ENCODE assay signal across 12 cellular contexts in genomic region chr2:135043345-135043744, GRCh38. TPM values are rescaled to one million over a fixed set of nuclear protein-coding genes. Genes with fewer than 3 reads are reported as not detected.
DNase-seq lines count a peak whose midpoint lies in the region; ATAC-seq, FAIRE-seq and TF ChIP-seq lines count a peak whose summit lies in the region.
"Had no signal": no experiment of that assay in that cellular context is flagged by ENCODE, and none has a peak within 500 bp of the region (broad histone marks: within the 10 kb centered on the region; RNA-seq: fewer than 3 reads in every experiment).

No MANE protein-coding gene starts in this region.

- BruUV-seq in GM12878 (replicated peaks; lab: Mats Ljungman, UMichigan) (no TSS peak), Caco-2 (replicated peaks; lab: Mats Ljungman, UMichigan) (no TSS peak)

- no peaks in the 10 kb centered on the region for H3K9me3 ChIP-seq in GM12878 (replicated peaks; ENCODE audit: control insufficient read depth, insufficient read depth, low read length)
- no peaks in the 10 kb centered on the region for H3K9me3 ChIP-seq in gastroesophageal sphincter
- H3K9me3 ChIP-seq in Caco-2 = no peaks in the 10 kb centered on the region
- H3K9me3 ChIP-seq: MG63 had no signal

- in situ Hi-C loops in KBM-7 (cut with MboI; ENCODE audit: low pct_unique_long_range_greater_than_20kb, low sequenced_read_pairs) = no loop called here
- in situ Hi-C loops in GM12878 (cut with MboI) = no loop called here

- peak; percentile 9 for TF ChIP-seq CTCF in D721Med (IDR thresholded peaks at IDR 0.05; ENCODE audit: insufficient read depth, missing control alignments)
- peak; percentile 28 to 58 (median 55) for TF ChIP-seq CTCF in GM12878 (IDR thresholded peaks at IDR 0.05 in 2 of 3, conservative IDR thresholded peaks at IDR 0.05 in 1 of 3; ENCODE audit: control insufficient read depth in 2 of 3, extremely low read depth in 1 of 3, insufficient read depth in 1 of 3, low read depth in 3 of 3, low read length in 3 of 3)
- peak; percentile 35 for TF ChIP-seq CTCF in osteocyte (IDR thresholded peaks at IDR 0.05)
- TF ChIP-seq CTCF in gastroesophageal sphincter (IDR thresholded peaks at IDR 0.05) = peak in 1 of 4 experiments; percentile 26
- peak in 1 of 2 experiments; percentile 30 for TF ChIP-seq CTCF in Caco-2 (IDR thresholded peaks at IDR 0.05; ENCODE audit: insufficient read depth in 1 of 2, low read depth in 1 of 2, low read length in 1 of 2, severe bottlenecking in 1 of 2, unreplicated experiment in 1 of 2)

- intact Hi-C loops in GM12878 (cut with micrococcal nuclease; ENCODE audit: unreplicated experiment) = loop anchor here (2.0 kb wide), 1 partner anchor 39 kb away; no protein-coding TSS in a partner anchor
- intact Hi-C loops in Caco-2 (cut with micrococcal nuclease; ENCODE audit: unreplicated experiment) = no loop called here

- peak; percentile 63 for ATAC-seq in GM12878
- no peak for ATAC-seq in HG03378 (IDR thresholded peaks at IDR 0.05; ENCODE audit: unreplicated experiment)
- no peak for ATAC-seq in gastroesophageal sphincter

- no peaks in the 10 kb centered on the region for H3K79me2 ChIP-seq in GM12878 (ENCODE audit: control insufficient read depth, insufficient read depth, low read length)

- SMC1A ChIA-PET in GM12878 (lab: Charles Lee; ENCODE audit: uncharacterized antibody, unreplicated experiment) = interaction anchor here (0.7 to 1.2 kb wide), 3 partner anchors 9 to 54 kb away, joined by 3 to 5 read pairs (median 5); partner anchors contain the start of gene RAB3GAP1

- no peak for TF ChIP-seq EP300 in GM12878 (IDR thresholded peaks at IDR 0.05; ENCODE audit: borderline replicate concordance in 1 of 2, control insufficient read depth in 1 of 2, low read depth in 2 of 2, low read length in 2 of 2)
- TF ChIP-seq EP300 in gastroesophageal sphincter (IDR thresholded peaks at IDR 0.05) = no peak

- H3K27ac ChIP-seq in GM12878 (ENCODE audit: control insufficient read depth, insufficient read depth) (no peak overlapping the region), gastroesophageal sphincter (no peak overlapping the region)
- H3K27ac ChIP-seq: SK-N-MC had no signal

- H3K36me3 ChIP-seq in GM12878 (ENCODE audit: control insufficient read depth in 2 of 2, insufficient read depth in 2 of 2, low read length in 1 of 2) (no peaks in the 10 kb centered on the region), gastroesophageal sphincter (no peaks in the 10 kb centered on the region), Caco-2 (ENCODE audit: control insufficient read depth, insufficient read depth, low read length) (no peaks in the 10 kb centered on the region)
- H3K36me3 ChIP-seq: MG63 had no signal

- no peak overlapping the region for H3K4me3 Mint-ChIP-seq in osteocyte (ENCODE audit: unreplicated experiment)
- no peak overlapping the region for H3K4me3 Mint-ChIP-seq in Caco-2 (ENCODE audit: unreplicated experiment)
- H3K4me3 Mint-ChIP-seq: stimulated activated naive CD8-positive, alpha-beta T cell treated with anti-CD3 and anti-CD28 coated beads, Interleukin-15, Interleukin-2, amounts not matched to agents 100 ng/mL and 50 ng/mL, for 24 hours had no signal

- no peaks in the 10 kb centered on the region for H4K20me1 ChIP-seq in GM12878 (ENCODE audit: control insufficient read depth, insufficient read depth)

- POLR2A ChIA-PET in GM12878 (lab: Charles Lee) (no interaction called here), Caco-2 (lab: Charles Lee) (no interaction called here)

- no peak for FAIRE-seq in D721Med (lab: Jason Lieb, UNC)
- FAIRE-seq in GM12878 (lab: Jason Lieb, UNC) = no peak

- H3K27ac Mint-ChIP-seq in osteocyte (ENCODE audit: unreplicated experiment) = no peak overlapping the region
- H3K27ac Mint-ChIP-seq in Caco-2 (ENCODE audit: unreplicated experiment) = no peak overlapping the region
- H3K27ac Mint-ChIP-seq: stimulated activated naive CD8-positive, alpha-beta T cell treated with anti-CD3 and anti-CD28 coated beads, Interleukin-15, Interleukin-2, amounts not matched to agents 100 ng/mL and 50 ng/mL, for 24 hours had no signal

- H3K4me1 Mint-ChIP-seq in osteocyte (ENCODE audit: unreplicated experiment) (no peaks in the 10 kb centered on the region), Caco-2 (ENCODE audit: low read depth, unreplicated experiment) (peaks cover 9% of the 10 kb centered on the region)

- no peak overlapping the region for H2AFZ ChIP-seq in GM12878 (ENCODE audit: control insufficient read depth, low read depth, low read length)

- H3K9me3 Mint-ChIP-seq in osteocyte (ENCODE audit: unreplicated experiment) (no peaks in the 10 kb centered on the region), Caco-2 (ENCODE audit: unreplicated experiment) (no peaks in the 10 kb centered on the region)
- H3K9me3 Mint-ChIP-seq: stimulated activated naive CD8-positive, alpha-beta T cell treated with anti-CD3 and anti-CD28 coated beads, Interleukin-15, Interleukin-2, amounts not matched to agents 100 ng/mL and 50 ng/mL, for 24 hours had no signal

- 0 out of 2 replicates have a peak, but pooled peaks have one; percentile 17 for TF ChIP-seq RAD21 in GM12878 (IDR thresholded peaks at IDR 0.05; ENCODE audit: insufficient read depth, low read depth, low read length)

- CTCF ChIA-PET in GM12878 (lab: Yijun Ruan, JAX) (interaction anchor here (0.9 to 1.3 kb wide), 7 partner anchors 9 to 51 kb away, joined by 3 to 8 read pairs (median 3); partner anchors contain the start of gene RAB3GAP1), Caco-2 (lab: Charles Lee) (no interaction called here)

- TF ChIP-seq POLR2A in GM12878 (IDR thresholded peaks at IDR 0.05; ENCODE audit: low read depth, low read length) (no peak), gastroesophageal sphincter (IDR thresholded peaks at IDR 0.05) (no peak)

- H3K4me3 ChIP-seq in GM12878 (no peak overlapping the region), gastroesophageal sphincter (no peak overlapping the region), Caco-2 (ENCODE audit: low read depth, low read length) (no peak overlapping the region)
- H3K4me3 ChIP-seq: MG63, SK-N-MC had no signal

- H3K27me3 Mint-ChIP-seq in osteocyte (ENCODE audit: unreplicated experiment) (peaks cover 31% of the 10 kb centered on the region), Caco-2 (ENCODE audit: insufficient read depth, unreplicated experiment) (no peaks in the 10 kb centered on the region)

- DNase-seq in D721Med (ENCODE audit: insufficient read length, low spot score) (no peak), KBM-7 (peak; percentile 15), GM12878 (ENCODE audit: low read depth, low spot score) (no peak), osteocyte (ENCODE audit: extremely low spot score, unreplicated experiment) (no peak), Caco-2 (no peak), activated gamma-delta T cell (lab: John Stamatoyannopoulos, UW) (no peak)
- DNase-seq: MG63 had no signal

- 41% methylated on average over 2 of the region's 2 CpGs for WGBS in GM12878 (ENCODE audit: insufficient coverage, insufficient replicate concordance, low lambda C conversion rate, missing lambda C conversion rate)
- WGBS in gastroesophageal sphincter (ENCODE audit: low coverage in 1 of 2), 2 donors = 36 to 60% methylated on average over 2 of the region's 2 CpGs

- H3K27me3 ChIP-seq in GM12878 (replicated peaks in 1 of 2; ENCODE audit: control insufficient read depth in 2 of 2, insufficient read depth in 2 of 2, low read length in 1 of 2) (no peaks in the 10 kb centered on the region; a peak in 1 of 4 replicates), gastroesophageal sphincter (peaks cover 7% of the 10 kb centered on the region), Caco-2 (replicated peaks; ENCODE audit: control insufficient read depth, insufficient read depth, low read length) (no peaks in the 10 kb centered on the region)

- no peak overlapping the region for H3K9ac ChIP-seq in GM12878 (ENCODE audit: control insufficient read depth, insufficient read depth, low read length)

- no peaks in the 10 kb centered on the region for H3K36me3 Mint-ChIP-seq in osteocyte (ENCODE audit: unreplicated experiment)
- H3K36me3 Mint-ChIP-seq in Caco-2 (ENCODE audit: insufficient read depth, unreplicated experiment) = no peaks in the 10 kb centered on the region

- RAD21 ChIA-PET in GM12878 (lab: Charles Lee; ENCODE audit: unreplicated experiment) = interaction anchor here (0.9 kb wide), 1 partner anchor 37 kb away, joined by 3 read pairs; no protein-coding TSS in a partner anchor

- H3K4me1 ChIP-seq in GM12878 (ENCODE audit: control insufficient read depth, insufficient read depth, low read length) (no peaks in the 10 kb centered on the region), gastroesophageal sphincter (no peaks in the 10 kb centered on the region), Caco-2 (no peaks in the 10 kb centered on the region)

- H3K4me2 ChIP-seq in GM12878 (ENCODE audit: control insufficient read depth, insufficient read depth) = no peak overlapping the region

RNA-seq across cellular contexts. Expression of gene MAP3K19, which starts 3.9 kb away (rescaled TPM):
- not detected in 2 replicates for total RNA-seq in GM12878 (2013; cell fraction: nucleolus; rRNA removed)
- not detected in 2 replicates for total RNA-seq in GM12878 (2014; rRNA removed)
- not detected in 2 replicates for total RNA-seq in GM12878 (2014; rRNA removed; fragmentation: Illumina TruSeq; extraction: Trizol)
- not detected in 2 replicates for total RNA-seq in GM12878 (2021)
- polyA plus RNA-seq in GM12878 (2011; ENCODE audit: low read depth) = not detected
- polyA plus RNA-seq in GM12878 (2011; rRNA removed) = not detected in 2 replicates
- not detected in 2 replicates for polyA plus RNA-seq in GM12878 (2011; cell fraction: cytosol; rRNA removed)
- polyA plus RNA-seq in GM12878 (2011; cell fraction: nucleus; rRNA removed) = not detected in 2 replicates
- not detected in 2 replicates for polyA plus RNA-seq in GM12878 (2012)
- polyA plus RNA-seq in GM12878 (2014; fragmentation: Illumina TruSeq; extraction: Trizol) = not detected in 2 replicates
- not detected for polyA plus RNA-seq in GM12878 (2014; fragmentation: Nextera tagmentation; extraction: Ambion mirVana)
- 0.05 TPM in 1 of 2 replicates, not detected in the other for polyA plus RNA-seq in GM12878 (2014; rRNA removed)
- not detected for polyA plus RNA-seq in GM12878 (2016; fragmentation: Nextera tagmentation; extraction: Ambion mirVana)
- polyA minus RNA-seq in GM12878 (2011; rRNA and poly(A)+ RNA removed) = not detected in 2 replicates
- not detected in 2 replicates for polyA minus RNA-seq in GM12878 (2011; cell fraction: cytosol; rRNA and poly(A)+ RNA removed)
- polyA minus RNA-seq in GM12878 (2011; cell fraction: nucleus; rRNA and poly(A)+ RNA removed) = not detected in 2 replicates
- not detected in 2 replicates for total RNA-seq in osteocyte
- total RNA-seq in gastroesophageal sphincter = not detected
- total RNA-seq in Caco-2 (2022) = not detected in 2 replicates
- total RNA-seq: omental fat pad had no signal

RNA-seq across cellular contexts. Expression of gene RAB3GAP1, which starts 8.7 kb away (rescaled TPM):
- 131 and 133 TPM in 2 replicates for total RNA-seq in GM12878 (2013; cell fraction: nucleolus; rRNA removed)
- total RNA-seq in GM12878 (2014; rRNA removed) = 19.2 and 26.0 TPM in 2 replicates
- 36.9 and 37.4 TPM in 2 replicates for total RNA-seq in GM12878 (2014; rRNA removed; fragmentation: Illumina TruSeq; extraction: Trizol)
- total RNA-seq in GM12878 (2021) = 24.9 and 25.2 TPM in 2 replicates
- polyA plus RNA-seq in GM12878 (2011; ENCODE audit: low read depth) = 17.5 TPM
- polyA plus RNA-seq in GM12878 (2011; rRNA removed) = 22.6 and 35.3 TPM in 2 replicates
- 10.4 and 14.9 TPM in 2 replicates for polyA plus RNA-seq in GM12878 (2011; cell fraction: cytosol; rRNA removed)
- 16.6 and 19.9 TPM in 2 replicates for polyA plus RNA-seq in GM12878 (2011; cell fraction: nucleus; rRNA removed)
- 23.8 and 25.4 TPM in 2 replicates for polyA plus RNA-seq in GM12878 (2012)
- 30.7 and 37.8 TPM in 2 replicates for polyA plus RNA-seq in GM12878 (2014; fragmentation: Illumina TruSeq; extraction: Trizol)
- polyA plus RNA-seq in GM12878 (2014; fragmentation: Nextera tagmentation; extraction: Ambion mirVana) = 10 to 100 TPM; 13.7 to 20.9 TPM
- 15.6 and 21.1 TPM in 2 replicates for polyA plus RNA-seq in GM12878 (2014; rRNA removed)
- 10 to 100 TPM; 18.3 to 19.8 TPM for polyA plus RNA-seq in GM12878 (2016; fragmentation: Nextera tagmentation; extraction: Ambion mirVana)
- 27.5 and 39.2 TPM in 2 replicates for polyA minus RNA-seq in GM12878 (2011; rRNA and poly(A)+ RNA removed)
- polyA minus RNA-seq in GM12878 (2011; cell fraction: cytosol; rRNA and poly(A)+ RNA removed) = 10.2 and 11.9 TPM in 2 replicates
- polyA minus RNA-seq in GM12878 (2011; cell fraction: nucleus; rRNA and poly(A)+ RNA removed) = 15.0 and 21.8 TPM in 2 replicates
- 46.7 and 48.3 TPM in 2 replicates for total RNA-seq in osteocyte
- total RNA-seq in gastroesophageal sphincter = 10 to 100 TPM; 71.8 to 76.9 (median 72.3) TPM
- 41.5 and 43.1 TPM in 2 replicates for total RNA-seq in Caco-2 (2022)
